Comparison of ENCODE assay signal across 14 cellular contexts in genomic region chr3:109059289-109059688, GRCh38. TPM values are rescaled to one million over a fixed set of nuclear protein-coding genes. Genes with fewer than 3 reads are reported as not detected.
DNase-seq lines count a peak whose midpoint lies in the region; ATAC-seq, FAIRE-seq and TF ChIP-seq lines count a peak whose summit lies in the region.
"Had no signal": no experiment of that assay in that cellular context is flagged by ENCODE, and none has a peak within 500 bp of the region (broad histone marks: within the 10 kb centered on the region; RNA-seq: fewer than 3 reads in every experiment).

No MANE protein-coding gene starts in this region.

- POLR2A ChIA-PET in HepG2 (lab: Yijun Ruan, JAX) = no interaction called here

- H3K4me1 ChIP-seq in Karpas-422 (ENCODE audit: low read length) (peaks cover 24% of the 10 kb centered on the region), HepG2 (ENCODE audit: insufficient read depth, low read length) (no peaks in the 10 kb centered on the region)

- TF ChIP-seq RAD21 in HepG2 (CRISPR knock-in tag; IDR thresholded peaks at IDR 0.05) = no peak

- H3K36me3 ChIP-seq in Karpas-422 (ENCODE audit: insufficient read depth, low read length) (no peaks in the 10 kb centered on the region), HepG2 (replicated peaks in 1 of 2; ENCODE audit: control insufficient read depth in 1 of 2, insufficient read depth in 2 of 2, low read length in 2 of 2) (no peaks in the 10 kb centered on the region)

- no peaks in the 10 kb centered on the region for H4K20me1 ChIP-seq in Karpas-422 (ENCODE audit: insufficient read depth, low read depth, low read length)
- no peaks in the 10 kb centered on the region for H4K20me1 ChIP-seq in HepG2 (ENCODE audit: insufficient read depth, low read length)

- H3K27ac ChIP-seq in Karpas-422 (ENCODE audit: low read length) (peak overlapping the region; percentile 52), HepG2 (ENCODE audit: extremely low read length, insufficient read depth, low read length) (no peak overlapping the region)
- H3K27ac ChIP-seq: 22Rv1, HL-60, SK-N-MC had no signal

- ATAC-seq in HG02678 (IDR thresholded peaks at IDR 0.05; ENCODE audit: unreplicated experiment) = peak; percentile 81
- ATAC-seq in HepG2 = no peak
- no peak for ATAC-seq in HG02840 (IDR thresholded peaks at IDR 0.05; ENCODE audit: low FRiP score, unreplicated experiment)

- H3K4me3 ChIP-seq in Karpas-422 (ENCODE audit: low read length) (peak overlapping the region; percentile 35), HepG2 (replicated peaks in 1 of 3; ENCODE audit: insufficient read depth in 1 of 3, low read depth in 2 of 3, low read length in 3 of 3) (no peak overlapping the region)
- H3K4me3 ChIP-seq: SK-N-MC had no signal

- H2AFZ ChIP-seq in Karpas-422 (ENCODE audit: low read length) (no peak overlapping the region), HepG2 (ENCODE audit: low read length) (no peak overlapping the region)

- 0% methylated on average over 5 of the region's 5 CpGs for WGBS in HepG2 (ENCODE audit: low lambda C conversion rate)

- H3K4me2 ChIP-seq in Karpas-422 (ENCODE audit: low read depth, low read length, poor library complexity, severe bottlenecking) (peak overlapping the region; percentile 66), HepG2 (ENCODE audit: low read depth, low read length) (no peak overlapping the region)

- no TSS peak for BruUV-seq in HepG2 (replicated peaks; lab: Mats Ljungman, UMichigan)

- TF ChIP-seq POLR2A in HepG2 (IDR thresholded peaks at IDR 0.05; ENCODE audit: insufficient read depth in 1 of 2, low read depth in 2 of 2, low read length in 2 of 2) = no peak

- TF ChIP-seq EP300 in HepG2 (IDR thresholded peaks at IDR 0.05; ENCODE audit: low read depth in 2 of 2, low read length in 2 of 2) (no peak), HepG2 (CRISPR knock-in tag; IDR thresholded peaks at IDR 0.05; ENCODE audit: borderline replicate concordance) (no peak)

- in situ Hi-C loops in HepG2 (cut with HindIII; ENCODE audit: extremely low pct_ligation_motif_present, low pct_unique_long_range_greater_than_20kb) = no loop called here

- H3K79me2 ChIP-seq in Karpas-422 (ENCODE audit: low read length) = no peaks in the 10 kb centered on the region
- H3K79me2 ChIP-seq in HepG2 (ENCODE audit: insufficient read depth, low read length) = no peaks in the 10 kb centered on the region

- DNase-seq in DMS 273 (lab: John Stamatoyannopoulos, UW; ENCODE audit: unreplicated experiment) (peak; percentile 7), DMS 273 treated with DMSO at 0.1 percent for 48 hours (lab: John Stamatoyannopoulos, UW) (no peak), Karpas-422 (peak; percentile 78), HepG2 (ENCODE audit: low spot score) (no peak), midbrain (lab: John Stamatoyannopoulos, UW) (no peak), cerebellar cortex (ENCODE audit: low spot score) (no peak)
- DNase-seq: NCI-H2081, retina had no signal

- H3K9me2 ChIP-seq in Karpas-422 (replicated peaks; ENCODE audit: insufficient read depth, low read length) = no peaks in the 10 kb centered on the region

- FAIRE-seq in HepG2 (lab: Jason Lieb, UNC) = no peak
- FAIRE-seq: G401.6 had no signal

- no peak overlapping the region for H3K9ac ChIP-seq in Karpas-422 (ENCODE audit: low read length)
- no peak overlapping the region for H3K9ac ChIP-seq in HepG2 (ENCODE audit: insufficient read depth, low read depth, low read length)

- intact Hi-C loops in HepG2 (cut with micrococcal nuclease; ENCODE audit: unreplicated experiment) = no loop called here

- TF ChIP-seq CTCF in HepG2 (CRISPR knock-in tag; IDR thresholded peaks at IDR 0.05) = no peak

- CTCF ChIA-PET in HepG2 (lab: Yijun Ruan, JAX; ENCODE audit: low intra/inter-chr PET ratio, low total read pairs) = no interaction called here

- H3K27me3 ChIP-seq in Karpas-422 (ENCODE audit: low read length) = no peaks in the 10 kb centered on the region
- H3K27me3 ChIP-seq in HepG2 (ENCODE audit: control insufficient read depth in 1 of 2, insufficient read depth in 2 of 2, low read length in 2 of 2) = no peaks in the 10 kb centered on the region

- H3K9me3 ChIP-seq in Karpas-422 (ENCODE audit: low read length) (no peaks in the 10 kb centered on the region), HepG2 (ENCODE audit: low read length) (no peaks in the 10 kb centered on the region)

TF ChIP-seq in HepG2, 621 proteins besides CTCF, POLR2A, EP300 and RAD21 (continues in another document):
- no peak for TF ChIP-seq ATF1 (CRISPR knock-in tag; IDR thresholded peaks at IDR 0.05)
- TF ChIP-seq ZNF318 (CRISPR knock-in tag; IDR thresholded peaks at IDR 0.05) = no peak
- no peak for TF ChIP-seq ESRRA (CRISPR knock-in tag; IDR thresholded peaks at IDR 0.05; ENCODE audit: low read depth)
- no peak for TF ChIP-seq TCF12 (IDR thresholded peaks at IDR 0.05)
- no peak for TF ChIP-seq TCF12 (CRISPR knock-in tag; IDR thresholded peaks at IDR 0.05)

RNA-seq across cellular contexts. Expression of gene MORC1, which starts 58.6 kb away (rescaled TPM):
- total RNA-seq in Karpas-422 (2014; rRNA removed; shearing (Covaris generic); ENCODE audit: low replicate concordance) = not detected in 2 replicates
- total RNA-seq in HepG2 (2016; rRNA removed; fragmentation: Illumina TruSeq; extraction: Trizol) = not detected in 2 replicates
- total RNA-seq in HepG2 (2016; cell fraction: cytosol; rRNA removed; fragmentation: Illumina TruSeq; extraction: Trizol; ENCODE audit: low read depth) = not detected in 2 replicates
- total RNA-seq in HepG2 (2016; cell fraction: insoluble cytoplasmic fraction; rRNA removed; fragmentation: Illumina TruSeq; extraction: Trizol) = not detected in 2 replicates
- not detected in 2 replicates for total RNA-seq in HepG2 (2016; cell fraction: membrane; rRNA removed; fragmentation: Illumina TruSeq; extraction: Trizol)
- not detected in 2 replicates for total RNA-seq in HepG2 (2016; cell fraction: nucleus; rRNA removed; fragmentation: Illumina TruSeq; extraction: Trizol)
- not detected in 2 replicates for polyA plus RNA-seq in HepG2 (2011; rRNA removed)
- polyA plus RNA-seq in HepG2 (2011; cell fraction: cytosol; rRNA removed) = not detected in 2 replicates
- not detected in 2 replicates for polyA plus RNA-seq in HepG2 (2011; cell fraction: nucleus; rRNA removed)
- not detected in 2 replicates for polyA plus RNA-seq in HepG2 (2012)
- not detected in 2 replicates for polyA plus RNA-seq in HepG2 (2016; cell fraction: cytosol; fragmentation: Illumina TruSeq; extraction: Trizol; ENCODE audit: low read depth)
- polyA plus RNA-seq in HepG2 (2016; cell fraction: insoluble cytoplasmic fraction; fragmentation: Illumina TruSeq; extraction: Trizol; ENCODE audit: low read depth) = not detected in 2 replicates
- not detected in 2 replicates for polyA plus RNA-seq in HepG2 (2016; cell fraction: membrane; fragmentation: Illumina TruSeq; extraction: Trizol; ENCODE audit: low read depth)
- not detected in 2 replicates for polyA plus RNA-seq in HepG2 (2016; cell fraction: nucleus; fragmentation: Illumina TruSeq; extraction: Trizol; ENCODE audit: insufficient read depth, low read depth)
- polyA minus RNA-seq in HepG2 (2011; rRNA and poly(A)+ RNA removed; ENCODE audit: low replicate concordance) = not detected in 2 replicates
- not detected in 2 replicates for polyA minus RNA-seq in HepG2 (2011; cell fraction: cytosol; rRNA and poly(A)+ RNA removed)
- polyA minus RNA-seq in HepG2 (2011; cell fraction: nucleus; rRNA and poly(A)+ RNA removed) = not detected in 2 replicates

Comparison
In these comparisons a context has a peak if more than half of its experiments do, and no peak if none do; other contexts are left out.
1. DNase-seq: peak in DMS 273 (single experiment) and Karpas-422 (single experiment); none in DMS 273 treated with DMSO at 0.1 percent for 48 hours (single experiment), HepG2 (single experiment), midbrain (single experiment) and cerebellar cortex (single experiment).